In the genomic region with DNA sequence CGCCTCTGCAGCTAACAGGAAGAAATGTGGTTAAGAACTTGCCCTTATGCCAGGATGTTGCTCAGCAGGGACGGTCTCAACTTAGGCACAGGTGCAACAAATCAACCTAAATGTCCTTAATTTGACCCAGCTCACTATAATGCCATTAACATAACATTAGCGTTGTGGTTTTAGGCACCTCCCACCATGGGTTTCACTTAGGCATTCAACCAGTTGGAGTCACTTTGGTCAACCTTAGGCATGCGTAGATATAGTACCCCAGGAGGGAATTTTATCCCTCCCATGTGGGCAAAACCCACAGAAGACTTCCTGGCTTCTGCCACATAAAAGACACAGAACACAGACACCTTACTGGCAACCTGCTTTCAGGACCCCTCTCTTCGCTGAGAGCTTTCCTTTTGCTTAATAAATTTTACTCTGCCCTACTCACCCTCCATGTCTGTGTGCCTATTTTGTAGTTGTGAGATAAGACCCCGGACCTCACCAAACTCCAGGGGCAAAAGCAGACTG, we compare ENCODE assay signal across 9 cellular contexts. TPM values are rescaled to one million over a fixed set of nuclear protein-coding genes. Genes with fewer than 3 reads are reported as not detected.
DNase-seq lines count a peak whose midpoint lies in the region; ATAC-seq and FAIRE-seq lines count a peak whose summit lies in the region.
"Had no signal": no experiment of that assay in that cellular context is flagged by ENCODE, and none has a peak within 500 bp of the region (broad histone marks: within the 10 kb centered on the region; RNA-seq: fewer than 3 reads in every experiment).

No MANE protein-coding gene starts in this region.

- no peak for FAIRE-seq in RCC 7860 (lab: Jason Lieb, UNC)
- FAIRE-seq: endometrium had no signal

- peak; percentile 78 for ATAC-seq in GM21737 (IDR thresholded peaks at IDR 0.05; ENCODE audit: unreplicated experiment)

- DNase-seq in GF-D8 (lab: John Stamatoyannopoulos, UW) = peak; percentile 64
- peak; percentile 29 to 39 for DNase-seq in Kasumi-1 (lab: John Stamatoyannopoulos, UW)
- peak; percentile 52 to 57 for DNase-seq in activated T-cell treated with anti-CD3 and anti-CD28 coated beads, Interleukin-2, amount 50 U/mL, for 48 hours
- DNase-seq in stimulated activated CD4-positive, alpha-beta T cell treated with anti-CD3 and anti-CD28 coated beads, Interleukin-15, amount 100 ng/mL, for 24 hours = peak; percentile 64
- DNase-seq in RCC 7860 (ENCODE audit: low spot score) = no peak
- DNase-seq in HuH-7.5 (ENCODE audit: low spot score) = no peak
- DNase-seq in SK-N-DZ (ENCODE audit: low spot score) = no peak

RNA-seq across cellular contexts. Expression of a gene that starts 8.7 kb away (rescaled TPM):
- 4.4 and 5.7 TPM in 2 replicates for polyA plus RNA-seq in SK-N-DZ (2014; cell fraction: cytosol; rRNA removed)
- polyA plus RNA-seq in SK-N-DZ (2014; cell fraction: nucleus; rRNA removed) = 3.6 and 4.5 TPM in 2 replicates

RNA-seq across cellular contexts. Expression of a gene that starts 59.8 kb away (rescaled TPM):
- not detected in 2 replicates for polyA plus RNA-seq in SK-N-DZ (2014; cell fraction: cytosol; rRNA removed)
- polyA plus RNA-seq in SK-N-DZ (2014; cell fraction: nucleus; rRNA removed) = not detected in 2 replicates

Comparison
In these comparisons a context has a peak if more than half of its experiments do, and no peak if none do; other contexts are left out.
1. DNase-seq: peak in GF-D8 (single experiment), Kasumi-1 (2 of 2), activated T-cell treated with anti-CD3 and anti-CD28 coated beads, Interleukin-2, amount 50 U/mL, for 48 hours (2 of 2) and stimulated activated CD4-positive, alpha-beta T cell treated with anti-CD3 and anti-CD28 coated beads, Interleukin-15, amount 100 ng/mL, for 24 hours (single experiment); none in RCC 7860 (single experiment), HuH-7.5 (single experiment) and SK-N-DZ (single experiment).